11 cellular contexts compared by ENCODE assay signal in the genomic region with DNA sequence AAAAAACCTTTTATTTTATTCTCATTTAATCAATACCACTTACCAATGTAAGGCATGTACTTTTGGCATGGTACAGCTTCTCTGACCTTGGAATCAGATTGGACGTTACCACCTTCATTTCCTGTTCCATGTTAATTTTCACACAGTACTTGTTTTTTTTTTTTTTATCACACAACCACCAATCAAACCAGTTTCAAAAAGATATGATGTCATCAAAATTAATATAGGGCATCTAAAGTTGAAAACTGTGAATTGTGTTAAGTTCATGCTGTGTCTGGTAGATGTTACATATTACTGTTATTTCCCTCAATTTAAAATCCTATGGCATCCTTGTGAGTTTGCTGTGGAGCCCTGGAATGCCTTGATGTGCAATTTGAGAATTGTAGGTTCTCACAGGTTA.
"Had no signal": no experiment of that assay in that cellular context is flagged by ENCODE, and none has a peak within 500 bp of the region (broad histone marks: within the 10 kb centered on the region; RNA-seq: fewer than 3 reads in every experiment).

No MANE protein-coding gene starts in this region.

- DNase-seq: GM23248, GOT3, H7, H9, HCEC 1CT, HFFc6 had no signal

- H3K27ac ChIP-seq: GM23248 had no signal

- H3K4me3 ChIP-seq: GM23248, GM23338, HAP-1 had no signal

- H2AFZ ChIP-seq: GM23248 had no signal

- H3K4me1 ChIP-seq: HAP-1 had no signal

- H3K36me3 ChIP-seq: HAP-1 had no signal

- ATAC-seq: GM23338, HCT116 had no signal

- H3K4me2 ChIP-seq: GM23338 had no signal

- H3K9ac ChIP-seq: GM23248 had no signal

- H3K9me3 ChIP-seq: HAP-1 had no signal

- FAIRE-seq: H1, H54 had no signal
